ENCODE assay signal across 22 cellular contexts in the genomic region with DNA sequence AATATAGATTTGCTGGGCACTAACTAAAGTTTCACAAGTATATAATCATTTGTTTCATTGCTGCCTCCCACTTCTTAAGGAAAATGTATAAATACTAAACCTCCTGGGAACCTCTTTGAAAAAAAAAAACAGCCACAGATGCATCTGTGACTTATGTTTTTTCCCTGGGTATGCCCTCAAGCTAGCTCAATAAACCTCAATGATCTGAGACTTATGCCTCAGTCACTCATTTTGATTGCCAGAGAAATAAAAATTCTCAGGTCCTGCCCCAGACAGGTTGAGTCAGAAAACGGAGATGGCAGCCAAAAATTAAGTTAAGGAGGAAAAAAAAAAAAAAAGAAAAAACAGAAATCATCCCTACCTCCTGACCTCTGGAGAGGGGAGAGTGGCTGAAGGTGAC. TPM values are rescaled to one million over a fixed set of nuclear protein-coding genes. Genes with fewer than 3 reads are reported as not detected.
"Had no signal": no experiment of that assay in that cellular context is flagged by ENCODE, and none has a peak within 500 bp of the region (broad histone marks: within the 10 kb centered on the region; RNA-seq: fewer than 3 reads in every experiment).

No MANE protein-coding gene starts in this region.

- H3K27me3 Mint-ChIP-seq: dendritic cell treated with granulocyte-macrophage colony-stimulating factor and Interleukin-4, amounts not matched to agents 40 ng/mL and 50 ng/mL, for 4 days had no signal

- DNase-seq: esophagus squamous epithelium; foreskin fibroblast; kidney; left cardiac atrium; left ventricle myocardium inferior; lower lobe of right lung; mesenchymal stem cell; midbrain; nucleus accumbens; ovary; right cardiac atrium; small intestine; stimulated activated CD4-positive, alpha-beta T cell treated with anti-CD3 and anti-CD28 coated beads, Interleukin-12 subunit alpha, Interleukin-12 subunit beta, amount 100 ng/mL, for 4 hours; stimulated activated naive CD8-positive, alpha-beta T cell treated with anti-CD3 and anti-CD28 coated beads, Interleukin-15, amount 100 ng/mL, for 72 hours; substantia nigra; transverse colon had no signal

- H3K27ac ChIP-seq: esophagus squamous epithelium, left ventricle myocardium inferior, lower lobe of right lung, neural progenitor cell, ovary, transverse colon had no signal

- H3K36me3 ChIP-seq: left ventricle myocardium inferior, neural progenitor cell, ovary, thoracic aorta, transverse colon had no signal

- H3K9me3 Mint-ChIP-seq: dendritic cell treated with granulocyte-macrophage colony-stimulating factor and Interleukin-4, amounts not matched to agents 40 ng/mL and 50 ng/mL, for 4 days; natural killer cell treated with Interleukin-12 subunit alpha and Interleukin-12 subunit beta and Interleukin-15 and Interleukin-18, amount 100 ng/mL, for 72 hours; neural progenitor cell; stimulated activated naive CD8-positive, alpha-beta T cell treated with anti-CD3 and anti-CD28 coated beads, Interleukin-15, amount 100 ng/mL, for 72 hours had no signal

- H3K27ac Mint-ChIP-seq: natural killer cell treated with Interleukin-12 subunit alpha and Interleukin-12 subunit beta and Interleukin-15 and Interleukin-18, amount 100 ng/mL, for 72 hours; neural progenitor cell; stimulated activated naive CD8-positive, alpha-beta T cell treated with anti-CD3 and anti-CD28 coated beads, Interleukin-15, amount 100 ng/mL, for 72 hours had no signal

- H3K9ac ChIP-seq: neural progenitor cell had no signal

- H3K9me3 ChIP-seq: esophagus squamous epithelium, left ventricle myocardium inferior, lower lobe of right lung, ovary, thoracic aorta, transverse colon had no signal

- H3K4me1 Mint-ChIP-seq: neural progenitor cell had no signal

- H3K4me3 ChIP-seq: esophagus squamous epithelium, hepatocyte, left ventricle myocardium inferior, lower lobe of right lung, neural progenitor cell, ovary, thoracic aorta, transverse colon had no signal

- H3K4me2 ChIP-seq: hepatocyte, neural progenitor cell had no signal

- H3K36me3 Mint-ChIP-seq: natural killer cell treated with Interleukin-12 subunit alpha and Interleukin-12 subunit beta and Interleukin-15 and Interleukin-18, amount 100 ng/mL, for 72 hours; neural progenitor cell had no signal

- ATAC-seq: left cardiac atrium; lower lobe of right lung; natural killer cell treated with Interleukin-12 subunit alpha and Interleukin-12 subunit beta and Interleukin-15 and Interleukin-18, amount 100 ng/mL, for 72 hours; right cardiac atrium; stimulated activated naive CD8-positive, alpha-beta T cell treated with anti-CD3 and anti-CD28 coated beads, Interleukin-15, amount 100 ng/mL, for 72 hours had no signal

- H3K27me3 ChIP-seq: esophagus squamous epithelium, hepatocyte, neural progenitor cell, ovary, transverse colon had no signal

- H3K4me1 ChIP-seq: left ventricle myocardium inferior, neural progenitor cell had no signal

- H3K4me3 Mint-ChIP-seq: dendritic cell treated with granulocyte-macrophage colony-stimulating factor and Interleukin-4, amounts not matched to agents 40 ng/mL and 50 ng/mL, for 4 days; natural killer cell treated with Interleukin-12 subunit alpha and Interleukin-12 subunit beta and Interleukin-15 and Interleukin-18, amount 100 ng/mL, for 72 hours; neural progenitor cell; stimulated activated naive CD8-positive, alpha-beta T cell treated with anti-CD3 and anti-CD28 coated beads, Interleukin-15, amount 100 ng/mL, for 72 hours had no signal

RNA-seq across cellular contexts. Expression of gene ILDR1, which starts 22.1 kb away (rescaled TPM):
- total RNA-seq: left cardiac atrium, right cardiac atrium, thoracic aorta had no signal
- polyA plus RNA-seq: right cardiac atrium had no signal

RNA-seq across cellular contexts. Expression of gene CD86, which starts 55.2 kb away (rescaled TPM):
- total RNA-seq: epithelial cell of proximal tubule, hepatocyte had no signal
